ENCODE assay signal across 27 cellular contexts in the genomic region with DNA sequence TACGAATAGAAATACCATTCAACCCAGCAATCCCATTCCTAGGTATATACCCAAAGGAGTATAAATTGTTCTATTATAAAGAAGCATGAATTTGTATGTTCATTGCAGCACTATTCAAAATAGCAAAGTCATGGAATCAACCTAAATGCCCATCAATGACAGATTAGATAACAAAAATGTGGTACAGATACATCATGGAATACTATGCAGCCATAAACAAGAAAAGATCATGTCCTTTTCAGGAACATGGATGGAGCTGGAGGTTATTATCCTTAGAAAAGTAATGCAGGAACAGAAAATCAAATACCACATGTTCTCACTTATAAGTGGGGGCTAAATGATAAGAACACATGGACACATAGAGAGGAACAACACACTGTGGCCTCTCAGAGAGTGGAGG.
"Had no signal": no experiment of that assay in that cellular context is flagged by ENCODE, and none has a peak within 500 bp of the region (broad histone marks: within the 10 kb centered on the region; RNA-seq: fewer than 3 reads in every experiment).

No MANE protein-coding gene starts in this region.

- ATAC-seq: effector memory CD8-positive, alpha-beta T cell; esophagus mucosa; foreskin keratinocyte; gastrocnemius medialis; gastroesophageal sphincter; heart left ventricle; heart right ventricle had no signal

- DNase-seq: colonic mucosa; cortex of kidney; dermis blood vessel endothelial cell; dorsolateral prefrontal cortex; effector CD4-positive, alpha-beta T cell; effector CD8-positive, alpha-beta T cell; effector memory CD4-positive, alpha-beta T cell; effector memory CD8-positive, alpha-beta T cell; endodermal cell; erythroblast; esophagus squamous epithelium; foreskin fibroblast; foreskin keratinocyte; foreskin melanocyte; gastrocnemius medialis; glutamatergic neuron; head of caudate nucleus; heart left ventricle; heart right ventricle had no signal

- H3K27ac ChIP-seq: colonic mucosa, coronary artery, dorsolateral prefrontal cortex, epithelial cell of prostate, esophagus muscularis mucosa, esophagus squamous epithelium, foreskin keratinocyte, gastrocnemius medialis, gastroesophageal sphincter, heart left ventricle, heart right ventricle had no signal

- H3K36me3 ChIP-seq: colonic mucosa, esophagus muscularis mucosa, esophagus squamous epithelium, gastrocnemius medialis, gastroesophageal sphincter, heart right ventricle had no signal

- H3K4me3 ChIP-seq: colonic mucosa, coronary artery, dorsolateral prefrontal cortex, esophagus muscularis mucosa, esophagus squamous epithelium, gastrocnemius medialis, gastroesophageal sphincter, heart left ventricle, heart right ventricle had no signal

- H3K27me3 ChIP-seq: colonic mucosa, esophagus muscularis mucosa, esophagus squamous epithelium, foreskin keratinocyte, gastrocnemius medialis, gastroesophageal sphincter, heart left ventricle, heart right ventricle had no signal

- H3K4me1 ChIP-seq: colonic mucosa, esophagus muscularis mucosa, esophagus squamous epithelium, foreskin keratinocyte, gastroesophageal sphincter had no signal

- FAIRE-seq: colon, endometrium, endothelial cell of umbilical vein had no signal

- H3K9me3 ChIP-seq: colonic mucosa, esophagus squamous epithelium, gastrocnemius medialis, gastroesophageal sphincter had no signal
